Comparison of ENCODE assay signal across 9 cellular contexts in the genomic region with DNA sequence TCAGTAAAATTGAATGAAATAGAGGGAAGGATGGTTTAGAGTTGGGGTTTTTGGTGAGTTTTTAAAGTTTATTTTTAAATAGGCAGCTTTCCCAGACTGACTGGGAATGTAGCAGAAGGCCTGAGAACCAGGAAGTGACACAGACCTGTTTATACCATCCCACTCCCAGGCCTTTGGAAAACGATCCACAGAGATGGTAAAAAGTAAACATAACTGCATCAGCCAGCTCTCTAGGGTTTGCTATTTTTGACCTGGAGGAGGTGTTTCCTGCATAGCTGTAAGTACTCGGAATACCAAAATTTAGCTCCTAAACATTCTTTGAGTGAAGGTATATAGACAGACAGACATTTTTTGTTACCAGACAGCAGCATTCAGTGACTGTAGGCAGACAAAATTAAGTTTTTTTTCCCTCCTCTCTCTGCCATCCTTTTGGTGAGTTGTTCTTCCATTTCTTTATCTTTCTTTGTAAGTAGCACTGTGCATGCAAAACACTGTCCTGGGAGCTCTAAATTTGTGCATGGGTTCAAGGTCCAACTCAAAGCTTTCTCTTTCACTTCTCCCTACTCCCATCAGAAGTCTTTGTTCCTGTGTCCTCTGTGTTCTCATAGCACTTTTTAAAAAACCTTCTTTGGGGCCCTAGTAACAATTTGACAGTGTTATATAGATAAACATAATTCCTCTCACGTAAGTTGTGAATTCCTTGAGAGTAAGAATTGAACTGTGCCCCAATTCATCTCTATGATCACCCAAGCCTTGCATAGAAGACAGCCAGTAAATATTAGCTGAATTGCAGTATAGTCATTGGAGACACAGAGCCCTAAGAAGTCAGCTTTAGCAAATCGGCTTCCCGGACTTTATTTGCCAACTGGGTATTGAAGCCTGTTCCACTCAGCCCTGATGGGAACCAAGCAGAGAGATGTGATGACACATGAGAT. TPM values are rescaled to one million over a fixed set of nuclear protein-coding genes. Genes with fewer than 3 reads are reported as not detected.
DNase-seq lines count a peak whose midpoint lies in the region; ATAC-seq and TF ChIP-seq lines count a peak whose summit lies in the region.
"Had no signal": no experiment of that assay in that cellular context is flagged by ENCODE, and none has a peak within 500 bp of the region (broad histone marks: within the 10 kb centered on the region; RNA-seq: fewer than 3 reads in every experiment).

No MANE protein-coding gene starts in this region.

- ATAC-seq in HG02588 (IDR thresholded peaks at IDR 0.05; ENCODE audit: unreplicated experiment) (peak; percentile 55), GM21381 (IDR thresholded peaks at IDR 0.05; ENCODE audit: unreplicated experiment) (no peak)
- ATAC-seq in effector memory CD8-positive, alpha-beta T cell (replicated peaks): no peak

- H3K9me3 ChIP-seq in PC-9 (ENCODE audit: insufficient read depth, low read depth) (no peaks in the 10 kb centered on the region), skeletal muscle tissue (ENCODE audit: control insufficient read depth in 3 of 3, low read length in 3 of 3) (no peaks in the 10 kb centered on the region)
- H3K9me3 ChIP-seq: SJCRH30 had no signal

- H3K36me3 Mint-ChIP-seq in effector memory CD8-positive, alpha-beta T cell (ENCODE audit: insufficient read depth): peaks cover 20% of the 10 kb centered on the region

- H2AFZ ChIP-seq in PC-9: no peak overlapping the region

- peak overlapping the region in 1 of 2 donors; percentile 57 for H3K27ac Mint-ChIP-seq in effector memory CD8-positive, alpha-beta T cell

- H3K9ac ChIP-seq in skeletal muscle tissue (ENCODE audit: low read depth in 1 of 3, low read length in 3 of 3): peak overlapping the region in 2 of 3 donors; percentile 8 to 23

- CTCF ChIA-PET in PC-9 (lab: Charles Lee): interaction anchor here (0.9 kb wide), 1 partner anchor 64 kb away, joined by 4 read pairs; no protein-coding TSS in a partner anchor

- peaks cover 44% of the 10 kb centered on the region for H3F3A ChIP-seq in PC-9 (ENCODE audit: insufficient read depth, low read depth)

- no peaks in the 10 kb centered on the region for H3K9me3 Mint-ChIP-seq in effector memory CD8-positive, alpha-beta T cell

- H3K4me1 ChIP-seq in PC-9 (replicated peaks; ENCODE audit: insufficient read depth): peaks cover 83% of the 10 kb centered on the region
- peaks cover 57 to 60% (median 58%) of the 10 kb centered on the region in 3 donors for H3K4me1 ChIP-seq in skeletal muscle tissue (ENCODE audit: control insufficient read depth in 3 of 3, insufficient read depth in 3 of 3, low read length in 3 of 3)

- intact Hi-C loops in PC-9 (cut with micrococcal nuclease; ENCODE audit: unreplicated experiment): no loop called here

- no peak for TF ChIP-seq CTCF in PC-9 (conservative IDR thresholded peaks at IDR 0.05)
- TF ChIP-seq CTCF in foreskin fibroblast (IDR thresholded peaks at IDR 0.05; ENCODE audit: low read depth, low read length): no peak

- no peaks in the 10 kb centered on the region for H3K9me2 ChIP-seq in PC-9 (ENCODE audit: insufficient read depth)

- no TSS peak for BruUV-seq in PC-9 (replicated peaks; lab: Mats Ljungman, UMichigan)

- no peaks in the 10 kb centered on the region for H3K27me3 ChIP-seq in PC-9 (ENCODE audit: insufficient read depth, low read depth)
- no peaks in the 10 kb centered on the region for H3K27me3 ChIP-seq in skeletal muscle tissue (ENCODE audit: control insufficient read depth in 3 of 3, insufficient read depth in 3 of 3, low read length in 3 of 3)
- H3K27me3 ChIP-seq: SJCRH30 had no signal

- H3K79me2 ChIP-seq in PC-9 (ENCODE audit: low read depth): peaks cover 4% of the 10 kb centered on the region; the same call in 1 of the 2 replicates

- no peaks in the 10 kb centered on the region for H3K27me3 Mint-ChIP-seq in effector memory CD8-positive, alpha-beta T cell

- H4K20me1 ChIP-seq in PC-9 (ENCODE audit: insufficient read depth): no peaks in the 10 kb centered on the region

- H3K4me3 ChIP-seq in PC-9: no peak overlapping the region
- H3K4me3 ChIP-seq in foreskin fibroblast (ENCODE audit: low read depth in 1 of 2, low read length in 2 of 2): no peak overlapping the region
- H3K4me3 ChIP-seq in skeletal muscle tissue (ENCODE audit: low read length in 3 of 3): peak overlapping the region in 1 of 3 donors; percentile 32
- H3K4me3 ChIP-seq: SJCRH30 had no signal

- POLR2A ChIA-PET in PC-9 (lab: Charles Lee; ENCODE audit: unreplicated experiment): interaction anchor here (0.7 kb wide), 1 partner anchor 63 kb away, joined by 6 read pairs; no protein-coding TSS in a partner anchor

- H3K4me1 Mint-ChIP-seq in effector memory CD8-positive, alpha-beta T cell (ENCODE audit: low read depth in 2 of 2): peaks cover 62 to 80% of the 10 kb centered on the region in 2 donors

- H3K27ac ChIP-seq in PC-9 (peak overlapping the region; percentile 50), skeletal muscle tissue (ENCODE audit: low read depth, low read length) (peak overlapping the region; percentile 61)
- H3K27ac ChIP-seq: SJCRH30 had no signal

- H3K36me3 ChIP-seq in PC-9 (ENCODE audit: low read depth) (no peaks in the 10 kb centered on the region), skeletal muscle tissue (ENCODE audit: control insufficient read depth in 3 of 3, insufficient read depth in 3 of 3, low read length in 3 of 3) (no peaks in the 10 kb centered on the region)
- H3K36me3 ChIP-seq: SJCRH30 had no signal

- DNase-seq in GM03348 (ENCODE audit: low spot score) (peak; percentile 63), PC-9 (peak in 1 of 2 experiments; percentile 34), foreskin fibroblast (peak; percentile 45 to 60), NCI-H446 treated with DMSO at 0.1 percent for 48 hours (lab: John Stamatoyannopoulos, UW) (no peak)
- DNase-seq in effector memory CD8-positive, alpha-beta T cell: no peak

- peak overlapping the region in 1 of 2 donors; percentile 18 for H3K4me3 Mint-ChIP-seq in effector memory CD8-positive, alpha-beta T cell

- peak overlapping the region; percentile 39 for H3K4me2 ChIP-seq in PC-9

RNA-seq across cellular contexts. Expression of gene SUSD6, which starts 37.4 kb away (rescaled TPM):
- total RNA-seq in PC-9 (2021) (24.1 and 43.3 TPM in 2 replicates), skeletal muscle tissue (10.4 TPM)

Comparison
In these comparisons a context has a peak if more than half of its experiments do, and no peak if none do; other contexts are left out.
1. DNase-seq: peak in GM03348 (single experiment) and foreskin fibroblast (2 of 2); none in effector memory CD8-positive, alpha-beta T cell (0 of 3) and NCI-H446 treated with DMSO at 0.1 percent for 48 hours (single experiment).